Comparison of ENCODE assay signal across 8 cellular contexts in the genomic region with DNA sequence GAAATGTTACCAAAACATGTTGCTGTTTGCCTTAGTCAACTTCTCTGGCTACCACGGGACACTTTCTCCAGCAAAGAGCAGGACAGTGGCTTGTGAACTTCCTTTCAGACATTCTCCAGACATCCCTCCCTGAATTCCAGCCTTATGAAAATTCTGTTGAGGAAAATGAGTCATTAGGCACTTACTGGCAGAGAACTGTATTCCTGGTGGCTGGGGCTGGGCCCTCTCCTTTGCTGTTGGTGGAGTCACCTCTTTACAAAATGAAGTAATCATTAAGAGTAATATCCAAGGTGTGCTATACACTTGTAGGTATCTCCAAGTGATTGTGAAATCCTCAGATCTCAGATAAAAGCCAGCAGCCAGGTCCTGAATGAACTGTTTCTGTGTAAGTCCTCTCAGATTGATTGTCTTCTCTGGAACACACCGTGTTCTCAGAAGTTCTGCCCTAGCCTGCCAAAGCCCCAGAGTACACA. TPM values are rescaled to one million over a fixed set of nuclear protein-coding genes. Genes with fewer than 3 reads are reported as not detected.
A peak's percentile ranks its signal among the peaks of the same experiment; 100 is the strongest.
DNase-seq lines count a peak whose midpoint lies in the region; ATAC-seq, FAIRE-seq and TF ChIP-seq lines count a peak whose summit lies in the region.

No MANE protein-coding gene starts in this region.

- FAIRE-seq in pancreas (lab: Jason Lieb, UNC) = no peak

- 65 to 71% methylated on average over 2 of the region's 2 CpGs for WGBS in pancreas, 2 donors

- H3K36me3 ChIP-seq in SJSA1 (peaks cover 2% of the 10 kb centered on the region; the same call in 1 of the 2 replicates), pancreas (no peaks in the 10 kb centered on the region)

- DNase-seq in AG20443 (ENCODE audit: low spot score) = peak; percentile 82
- peak; percentile 73 to 83 for DNase-seq in SJSA1 (ENCODE audit: low read depth in 1 of 2, low spot score in 2 of 2)
- peak; percentile 93 for DNase-seq in fibroblast of pulmonary artery (ENCODE audit: low read depth)
- peak in 1 of 6 donors; percentile 22 for DNase-seq in pancreas
- DNase-seq in cerebellar nuclear complex (lab: John Stamatoyannopoulos, UW) = no peak
- DNase-seq in T-helper 9 cell = no peak

- no peak overlapping the region for H3K4me3 ChIP-seq in SJSA1
- H3K4me3 ChIP-seq in fibroblast of pulmonary artery (replicated peaks; ENCODE audit: low read depth, low read length) = no peak overlapping the region
- no peak overlapping the region for H3K4me3 ChIP-seq in pancreas

- TF ChIP-seq CTCF in fibroblast of pulmonary artery (IDR thresholded peaks at IDR 0.05; ENCODE audit: low read length, missing control alignments) (no peak), pancreas (IDR thresholded peaks at IDR 0.05) (no peak)

- intact Hi-C loops in pancreas (cut with DNase I) = no loop called here

- H3K27me3 ChIP-seq in SJSA1 (replicated peaks) (no peaks in the 10 kb centered on the region), pancreas (no peaks in the 10 kb centered on the region)

- H3K27ac ChIP-seq in SJSA1 (peak overlapping the region; percentile 82), pancreas (peak overlapping the region in 2 of 4 donors; percentile 37 to 42)

- ATAC-seq in pancreas (peak in 3 of 4 donors; percentile 52 to 84 (median 80)), HG03565 (IDR thresholded peaks at IDR 0.05; ENCODE audit: unreplicated experiment) (no peak), GM21723 (IDR thresholded peaks at IDR 0.05; ENCODE audit: unreplicated experiment) (no peak)

- H3K9me3 ChIP-seq in SJSA1 (replicated peaks) (no peaks in the 10 kb centered on the region), pancreas (no peaks in the 10 kb centered on the region)

- H3K4me1 ChIP-seq in SJSA1 (replicated peaks) (peaks cover 38% of the 10 kb centered on the region), pancreas (peaks cover 0 to 8% (median 0%) of the 10 kb centered on the region in 3 donors)

RNA-seq across cellular contexts. Expression of a gene that starts 1.4 kb away (rescaled TPM):
- 21.1 and 35.6 TPM in 2 replicates for total RNA-seq in SJSA1 (2014; rRNA removed; shearing (Covaris generic))
- total RNA-seq in pancreas = 10 to 100 TPM in 2 of 6 donors, 1 to 10 TPM in 3, under 1 TPM in 1; 0.98 to 17.0 (median 3.1) TPM
- 10 to 100 TPM; 11.9 to 38.1 TPM for polyA plus RNA-seq in pancreas

Comparison
In these comparisons a context has a peak if more than half of its experiments do, and no peak if none do; other contexts are left out.
1. DNase-seq: peak in AG20443 (single experiment), SJSA1 (2 of 2) and fibroblast of pulmonary artery (single experiment); none in cerebellar nuclear complex (0 of 2) and T-helper 9 cell (single experiment).
2. ATAC-seq: peak in pancreas (3 of 4); none in HG03565 (single experiment) and GM21723 (single experiment).